Comparison of ENCODE assay signal across 10 cellular contexts in genomic region chr1:160637821-160638539, GRCh38. TPM values are rescaled to one million over a fixed set of nuclear protein-coding genes. Genes with fewer than 3 reads are reported as not detected.
DNase-seq lines count a peak whose midpoint lies in the region; ATAC-seq and TF ChIP-seq lines count a peak whose summit lies in the region.
"Had no signal": no experiment of that assay in that cellular context is flagged by ENCODE, and none has a peak within 500 bp of the region (broad histone marks: within the 10 kb centered on the region; RNA-seq: fewer than 3 reads in every experiment).

No MANE protein-coding gene starts in this region.

- no peaks in the 10 kb centered on the region for H3K27me3 ChIP-seq in HUES48 (ENCODE audit: control insufficient read depth, insufficient read depth, low read length)

- H3K27me3 Mint-ChIP-seq in activated CD8-positive, alpha-beta memory T cell treated with anti-CD3 and anti-CD28 coated beads, Interleukin-2, amount 10 ng/mL, durations not matched to agents 7 days and 5 days, result no peaks in the 10 kb centered on the region
- no peaks in the 10 kb centered on the region for H3K27me3 Mint-ChIP-seq in stimulated activated memory B cell treated with anti-CD40 and anti-IgM and Interleukin-4, amounts not matched to agents 10 μg/mL and 1 μg/mL and 100 μg/mL, for 72 hours

- H3K36me3 Mint-ChIP-seq in activated CD8-positive, alpha-beta memory T cell treated with anti-CD3 and anti-CD28 coated beads, Interleukin-2, amount 10 ng/mL, durations not matched to agents 7 days and 5 days, result peaks cover 79% of the 10 kb centered on the region
- peaks cover 74% of the 10 kb centered on the region for H3K36me3 Mint-ChIP-seq in stimulated activated memory B cell treated with anti-CD40 and anti-IgM and Interleukin-4, amounts not matched to agents 10 μg/mL and 1 μg/mL and 100 μg/mL, for 72 hours

- H3K27ac Mint-ChIP-seq in activated CD8-positive, alpha-beta memory T cell treated with anti-CD3 and anti-CD28 coated beads, Interleukin-2, amount 10 ng/mL, durations not matched to agents 7 days and 5 days, result peak overlapping the region; percentile 95
- H3K27ac Mint-ChIP-seq in stimulated activated memory B cell treated with anti-CD40 and anti-IgM and Interleukin-4, amounts not matched to agents 10 μg/mL and 1 μg/mL and 100 μg/mL, for 72 hours, result peak overlapping the region; percentile 85

- H3K4me1 ChIP-seq in HUES48 (ENCODE audit: control insufficient read depth, insufficient read depth, low read length), result peaks cover 5% of the 10 kb centered on the region; the same call in 1 of the 2 replicates

- H3K36me3 ChIP-seq in HUES48 (ENCODE audit: control insufficient read depth, insufficient read depth, low read length), result no peaks in the 10 kb centered on the region

- no peak for TF ChIP-seq CTCF in cardiac fibroblast (IDR thresholded peaks at IDR 0.05; ENCODE audit: low read depth, low read length)

- H3K9me3 ChIP-seq in HUES48 (ENCODE audit: control insufficient read depth, insufficient read depth, low read length), result no peaks in the 10 kb centered on the region

- H3K9ac ChIP-seq in HUES48 (ENCODE audit: low read depth, low read length), result no peak overlapping the region

- DNase-seq in activated CD8-positive, alpha-beta memory T cell treated with anti-CD3 and anti-CD28 coated beads, Interleukin-2, amount 10 ng/mL, durations not matched to agents 7 days and 5 days, result peak; percentile 86
- DNase-seq in activated CD8-positive, alpha-beta memory T cell treated with anti-CD3 and anti-CD28 coated beads, Interleukin-2, amount 50 U/mL, for 48 hours, result no peak
- DNase-seq in cardiac fibroblast (ENCODE audit: low read depth in 2 of 2) (peak; percentile 3 to 34), GM19240 (ENCODE audit: insufficient read length, low spot score) (no peak)

- H3K4me1 Mint-ChIP-seq in activated CD8-positive, alpha-beta memory T cell treated with anti-CD3 and anti-CD28 coated beads, Interleukin-2, amount 10 ng/mL, durations not matched to agents 7 days and 5 days, result peaks cover 95% of the 10 kb centered on the region
- H3K4me1 Mint-ChIP-seq in stimulated activated memory B cell treated with anti-CD40 and anti-IgM and Interleukin-4, amounts not matched to agents 10 μg/mL and 1 μg/mL and 100 μg/mL, for 72 hours, result peaks cover 70% of the 10 kb centered on the region

- no peak overlapping the region for H3K4me3 ChIP-seq in HUES48 (ENCODE audit: low read depth, low read length)
- no peak overlapping the region for H3K4me3 ChIP-seq in cardiac fibroblast (replicated peaks in 1 of 2; ENCODE audit: low read depth in 2 of 2, low read length in 2 of 2)

- CTCF ChIA-PET in activated CD8-positive, alpha-beta memory T cell treated with anti-CD3 and anti-CD28 coated beads, Interleukin-2, amount 10 ng/mL, durations not matched to agents 7 days and 5 days (lab: Charles Lee), result interaction anchor here (1.0 to 1.5 kb wide), 2 partner anchors 10 to 29 kb away, joined by 3 to 5 read pairs; no protein-coding TSS in a partner anchor

- H3K4me3 Mint-ChIP-seq in activated CD8-positive, alpha-beta memory T cell treated with anti-CD3 and anti-CD28 coated beads, Interleukin-2, amount 10 ng/mL, durations not matched to agents 7 days and 5 days, result peak overlapping the region; percentile 67
- H3K4me3 Mint-ChIP-seq in stimulated activated memory B cell treated with anti-CD40 and anti-IgM and Interleukin-4, amounts not matched to agents 10 μg/mL and 1 μg/mL and 100 μg/mL, for 72 hours, result peak overlapping the region; percentile 19

- ATAC-seq in activated CD8-positive, alpha-beta memory T cell treated with anti-CD3 and anti-CD28 coated beads, Interleukin-2, amount 10 ng/mL, durations not matched to agents 7 days and 5 days, result peak; percentile 54
- ATAC-seq in stimulated activated memory B cell treated with anti-CD40 and anti-IgM and Interleukin-4, amounts not matched to agents 10 μg/mL and 1 μg/mL and 100 μg/mL, for 72 hours, result peak; percentile 56
- ATAC-seq in GM18511 (IDR thresholded peaks at IDR 0.05; ENCODE audit: unreplicated experiment) (no peak), GM19455 (IDR thresholded peaks at IDR 0.05; ENCODE audit: unreplicated experiment) (no peak)

- H3K9me3 Mint-ChIP-seq in activated CD8-positive, alpha-beta memory T cell treated with anti-CD3 and anti-CD28 coated beads, Interleukin-2, amount 10 ng/mL, durations not matched to agents 7 days and 5 days (ENCODE audit: low read depth), result no peaks in the 10 kb centered on the region
- H3K9me3 Mint-ChIP-seq in stimulated activated memory B cell treated with anti-CD40 and anti-IgM and Interleukin-4, amounts not matched to agents 10 μg/mL and 1 μg/mL and 100 μg/mL, for 72 hours, result no peaks in the 10 kb centered on the region

- H3K27ac ChIP-seq in HUES48 (ENCODE audit: low read depth, low read length), result peak overlapping the region; percentile 32

RNA-seq across cellular contexts. Expression of gene SLAMF1, which starts 8.9 kb away (rescaled TPM):
- 100 to 1,000 TPM in 1 of 2 experiments, 10 to 100 TPM in 1; 59.3 to 105 TPM for total RNA-seq in activated CD8-positive, alpha-beta memory T cell treated with anti-CD3 and anti-CD28 coated beads, Interleukin-2, amount 10 ng/mL, durations not matched to agents 7 days and 5 days
- total RNA-seq: HT-29, pulmonary artery endothelial cell had no signal

RNA-seq across cellular contexts. Expression of gene CD84, which starts 58.7 kb away (rescaled TPM):
- 10 to 100 TPM; 29.9 to 34.6 TPM for total RNA-seq in activated CD8-positive, alpha-beta memory T cell treated with anti-CD3 and anti-CD28 coated beads, Interleukin-2, amount 10 ng/mL, durations not matched to agents 7 days and 5 days
- total RNA-seq: HT-29, pulmonary artery endothelial cell had no signal

Comparison
In these comparisons a context has a peak if more than half of its experiments do, and no peak if none do; other contexts are left out.
1. DNase-seq: peak in activated CD8-positive, alpha-beta memory T cell treated with anti-CD3 and anti-CD28 coated beads, Interleukin-2, amount 10 ng/mL, durations not matched to agents 7 days and 5 days (single experiment) and cardiac fibroblast (2 of 2); none in activated CD8-positive, alpha-beta memory T cell treated with anti-CD3 and anti-CD28 coated beads, Interleukin-2, amount 50 U/mL, for 48 hours (single experiment) and GM19240 (single experiment).
2. ATAC-seq: peak in activated CD8-positive, alpha-beta memory T cell treated with anti-CD3 and anti-CD28 coated beads, Interleukin-2, amount 10 ng/mL, durations not matched to agents 7 days and 5 days (single experiment) and stimulated activated memory B cell treated with anti-CD40 and anti-IgM and Interleukin-4, amounts not matched to agents 10 μg/mL and 1 μg/mL and 100 μg/mL, for 72 hours (single experiment); none in GM18511 (single experiment) and GM19455 (single experiment).